22 cellular contexts compared by ENCODE assay signal in the genomic region with DNA sequence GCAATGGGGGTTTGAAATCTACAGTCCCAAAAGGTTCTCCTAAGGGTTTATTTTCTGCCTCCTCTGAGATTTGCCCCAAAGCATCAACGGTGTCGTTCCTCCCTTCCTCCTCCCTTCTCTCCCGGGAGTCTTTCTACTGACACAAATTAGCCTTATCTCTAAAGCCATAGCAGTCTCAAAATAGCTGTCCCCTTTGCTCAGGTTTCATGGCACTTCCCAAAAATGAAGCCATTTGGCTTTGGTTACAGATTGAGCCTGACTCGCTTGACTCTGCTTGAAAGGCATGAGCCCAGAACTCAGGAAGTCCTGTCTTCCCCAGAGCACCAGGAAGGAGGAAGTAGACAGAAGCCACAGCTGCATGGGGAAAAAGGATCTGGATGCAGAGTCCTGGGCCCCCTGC.
DNase-seq lines count a peak whose midpoint lies in the region; ATAC-seq and TF ChIP-seq lines count a peak whose summit lies in the region.
"Had no signal": no experiment of that assay in that cellular context is flagged by ENCODE, and none has a peak within 500 bp of the region (broad histone marks: within the 10 kb centered on the region; RNA-seq: fewer than 3 reads in every experiment).

No MANE protein-coding gene starts in this region.

- H4K20me1 ChIP-seq in OCI-LY1 (ENCODE audit: insufficient read depth, low read length), result no peaks in the 10 kb centered on the region

- H3K4me1 ChIP-seq in OCI-LY1 (ENCODE audit: insufficient read depth, low read length, severe bottlenecking) (peaks cover 94% of the 10 kb centered on the region), tibial nerve (no peaks in the 10 kb centered on the region)
- H3K4me1 ChIP-seq: right lobe of liver, suprapubic skin, vagina had no signal

- peaks cover 5% of the 10 kb centered on the region for H3K4me1 Mint-ChIP-seq in glutamatergic neuron (ENCODE audit: low read depth, unreplicated experiment)
- peaks cover 29% of the 10 kb centered on the region for H3K4me1 Mint-ChIP-seq in osteocyte (ENCODE audit: unreplicated experiment)
- H3K4me1 Mint-ChIP-seq: activated naive CD8-positive, alpha-beta T cell treated with anti-CD3 and anti-CD28 coated beads, Interleukin-2, amount 50 U/mL, for 24 hours; activated T-helper 17 cell treated with anti-CD3 and anti-CD28 coated beads, Interleukin-2, amount 50 U/mL, for 72 hours; B cell; stimulated activated effector memory CD8-positive, alpha-beta T cell treated with anti-CD3 and anti-CD28 coated beads, Interleukin-12 subunit alpha, Interleukin-12 subunit beta, amount 100 ng/mL, for 72 hours had no signal

- no peaks in the 10 kb centered on the region for H3F3A ChIP-seq in OCI-LY1 (ENCODE audit: insufficient read depth, low read length)

- H3K27ac Mint-ChIP-seq in glutamatergic neuron (ENCODE audit: unreplicated experiment) (no peak overlapping the region), osteocyte (ENCODE audit: unreplicated experiment) (peak overlapping the region; percentile 79)
- H3K27ac Mint-ChIP-seq: activated naive CD8-positive, alpha-beta T cell treated with anti-CD3 and anti-CD28 coated beads, Interleukin-2, amount 50 U/mL, for 24 hours; activated T-helper 17 cell treated with anti-CD3 and anti-CD28 coated beads, Interleukin-2, amount 50 U/mL, for 72 hours; B cell; stimulated activated effector memory CD8-positive, alpha-beta T cell treated with anti-CD3 and anti-CD28 coated beads, Interleukin-12 subunit alpha, Interleukin-12 subunit beta, amount 100 ng/mL, for 72 hours had no signal

- 48 to 51% methylated on average over 4 of the region's 4 CpGs for WGBS in tibial nerve, 2 donors

- no peak for TF ChIP-seq CTCF in OCI-LY1 (IDR thresholded peaks at IDR 0.05; ENCODE audit: low read length)
- no peak for TF ChIP-seq CTCF in glutamatergic neuron (IDR thresholded peaks at IDR 0.05; ENCODE audit: partially characterized antibody, unreplicated experiment)
- no peak for TF ChIP-seq CTCF in osteocyte (IDR thresholded peaks at IDR 0.05)
- no peak for TF ChIP-seq CTCF in omental fat pad (IDR thresholded peaks at IDR 0.05)
- TF ChIP-seq CTCF in tibial nerve (IDR thresholded peaks at IDR 0.05), result no peak

- ATAC-seq in omental fat pad (ENCODE audit: low FRiP score) (no peak), GM21381 (IDR thresholded peaks at IDR 0.05; ENCODE audit: unreplicated experiment) (no peak)
- ATAC-seq: activated naive CD8-positive, alpha-beta T cell treated with anti-CD3 and anti-CD28 coated beads, Interleukin-2, amount 50 U/mL, for 24 hours; activated T-helper 17 cell treated with anti-CD3 and anti-CD28 coated beads, Interleukin-2, amount 50 U/mL, for 72 hours; right lobe of liver; stimulated activated effector memory CD8-positive, alpha-beta T cell treated with anti-CD3 and anti-CD28 coated beads, Interleukin-12 subunit alpha, Interleukin-12 subunit beta, amount 100 ng/mL, for 72 hours had no signal

- H3K9me3 Mint-ChIP-seq in glutamatergic neuron (ENCODE audit: unreplicated experiment) (no peaks in the 10 kb centered on the region), osteocyte (ENCODE audit: unreplicated experiment) (no peaks in the 10 kb centered on the region)
- H3K9me3 Mint-ChIP-seq: activated naive CD8-positive, alpha-beta T cell treated with anti-CD3 and anti-CD28 coated beads, Interleukin-2, amount 50 U/mL, for 24 hours; activated T-helper 17 cell treated with anti-CD3 and anti-CD28 coated beads, Interleukin-2, amount 50 U/mL, for 72 hours had no signal

- H3K4me3 ChIP-seq in OCI-LY1 (ENCODE audit: low read depth, low read length, poor library complexity, severe bottlenecking), result no peak overlapping the region
- H3K4me3 ChIP-seq in tibial nerve, result no peak overlapping the region
- H3K4me3 ChIP-seq: heart right ventricle, ovary, right lobe of liver, suprapubic skin, vagina had no signal

- H3K4me3 Mint-ChIP-seq in glutamatergic neuron (ENCODE audit: unreplicated experiment) (peak overlapping the region; percentile 2), osteocyte (ENCODE audit: unreplicated experiment) (no peak overlapping the region)
- H3K4me3 Mint-ChIP-seq: activated naive CD8-positive, alpha-beta T cell treated with anti-CD3 and anti-CD28 coated beads, Interleukin-2, amount 50 U/mL, for 24 hours; activated T-helper 17 cell treated with anti-CD3 and anti-CD28 coated beads, Interleukin-2, amount 50 U/mL, for 72 hours; B cell; stimulated activated effector memory CD8-positive, alpha-beta T cell treated with anti-CD3 and anti-CD28 coated beads, Interleukin-12 subunit alpha, Interleukin-12 subunit beta, amount 100 ng/mL, for 72 hours had no signal

- no peaks in the 10 kb centered on the region for H3K79me2 ChIP-seq in OCI-LY1 (ENCODE audit: insufficient read depth, low read length)

- H3K36me3 Mint-ChIP-seq in glutamatergic neuron (ENCODE audit: unreplicated experiment), result no peaks in the 10 kb centered on the region
- no peaks in the 10 kb centered on the region for H3K36me3 Mint-ChIP-seq in osteocyte (ENCODE audit: unreplicated experiment)
- H3K36me3 Mint-ChIP-seq: stimulated activated effector memory CD8-positive, alpha-beta T cell treated with anti-CD3 and anti-CD28 coated beads, Interleukin-12 subunit alpha, Interleukin-12 subunit beta, amount 100 ng/mL, for 72 hours had no signal

- H3K27ac ChIP-seq in OCI-LY1 (ENCODE audit: low read depth, low read length, poor library complexity, severe bottlenecking) (peak overlapping the region; percentile 96), tibial nerve (no peak overlapping the region)
- H3K27ac ChIP-seq: brain microvascular endothelial cell, heart right ventricle, HL-60, ovary, right lobe of liver, suprapubic skin, vagina had no signal

- H3K36me3 ChIP-seq in OCI-LY1 (ENCODE audit: insufficient read depth, low read length) (no peaks in the 10 kb centered on the region), tibial nerve (no peaks in the 10 kb centered on the region)
- H3K36me3 ChIP-seq: brain microvascular endothelial cell, heart right ventricle, ovary, right lobe of liver, suprapubic skin, vagina had no signal

- peak overlapping the region; percentile 55 for H3K4me2 ChIP-seq in OCI-LY1 (ENCODE audit: low read length)

- H3K27me3 Mint-ChIP-seq in glutamatergic neuron (ENCODE audit: unreplicated experiment) (no peaks in the 10 kb centered on the region), osteocyte (ENCODE audit: unreplicated experiment) (no peaks in the 10 kb centered on the region)
- H3K27me3 Mint-ChIP-seq: activated naive CD8-positive, alpha-beta T cell treated with anti-CD3 and anti-CD28 coated beads, Interleukin-2, amount 50 U/mL, for 24 hours; activated T-helper 17 cell treated with anti-CD3 and anti-CD28 coated beads, Interleukin-2, amount 50 U/mL, for 72 hours; B cell had no signal

- TF ChIP-seq POLR2A in tibial nerve (IDR thresholded peaks at IDR 0.05), result no peak

- TF ChIP-seq EP300 in tibial nerve (IDR thresholded peaks at IDR 0.05), result no peak

- peak overlapping the region; percentile 55 for H3K9ac ChIP-seq in OCI-LY1 (ENCODE audit: low read length)

- H3K27me3 ChIP-seq in OCI-LY1 (ENCODE audit: insufficient read depth, low read length) (no peaks in the 10 kb centered on the region), tibial nerve (no peaks in the 10 kb centered on the region)
- H3K27me3 ChIP-seq: brain microvascular endothelial cell, heart right ventricle, ovary, right lobe of liver, suprapubic skin, vagina had no signal

- H3K9me3 ChIP-seq in OCI-LY1 (ENCODE audit: low read length) (no peaks in the 10 kb centered on the region), tibial nerve (no peaks in the 10 kb centered on the region)
- H3K9me3 ChIP-seq: heart right ventricle, ovary, right lobe of liver, suprapubic skin, vagina had no signal

- peak; percentile 9 for DNase-seq in NCI-H2171 treated with DMSO at 0.1 percent for 48 hours (lab: John Stamatoyannopoulos, UW)
- no peak for DNase-seq in NCI-H2171 (lab: John Stamatoyannopoulos, UW)
- DNase-seq in glutamatergic neuron, result no peak
- DNase-seq in osteocyte (ENCODE audit: extremely low spot score, unreplicated experiment), result no peak
- no peak for DNase-seq in omental fat pad (ENCODE audit: low spot score)
- no peak for DNase-seq in tibial nerve (ENCODE audit: low spot score in 2 of 2)
- DNase-seq: activated CD4-positive, alpha-beta T cell treated with anti-CD3 and anti-CD28 coated beads for 48 hours; activated naive CD8-positive, alpha-beta T cell treated with anti-CD3 and anti-CD28 coated beads, Interleukin-2, amount 50 U/mL, for 24 hours; brain microvascular endothelial cell; heart right ventricle; NCI-H2081; NCI-H510A; ovary; right lobe of liver had no signal

- H2AFZ ChIP-seq in OCI-LY1 (ENCODE audit: low read length), result no peak overlapping the region

- H3K9me2 ChIP-seq in OCI-LY1 (ENCODE audit: low read depth, low read length), result no peaks in the 10 kb centered on the region
